Comparison of ENCODE assay signal across 22 cellular contexts in the genomic region with DNA sequence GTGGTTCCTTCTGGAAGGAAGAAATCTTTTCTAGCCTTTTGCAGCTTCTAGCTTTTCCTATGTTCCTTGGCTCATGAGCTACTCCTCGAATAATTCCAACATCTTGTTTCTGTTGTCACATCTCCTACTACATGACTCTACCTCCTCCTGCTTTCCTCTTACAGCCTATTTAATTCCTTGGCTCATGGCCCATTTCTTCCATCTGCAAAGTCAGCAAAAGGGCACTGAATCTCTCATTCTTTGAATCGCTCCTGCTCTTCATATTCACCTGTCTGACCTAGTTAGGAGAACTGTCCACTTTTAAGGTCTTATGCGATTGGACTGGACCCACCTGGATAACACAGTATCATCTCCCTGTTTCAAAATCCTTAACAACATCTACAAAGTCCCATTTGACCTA. TPM values are rescaled to one million over a fixed set of nuclear protein-coding genes. Genes with fewer than 3 reads are reported as not detected.
"Had no signal": no experiment of that assay in that cellular context is flagged by ENCODE, and none has a peak within 500 bp of the region (broad histone marks: within the 10 kb centered on the region; RNA-seq: fewer than 3 reads in every experiment).

No MANE protein-coding gene starts in this region.

- H3K4me1 ChIP-seq: foreskin keratinocyte, lower lobe of right lung had no signal

- DNase-seq: activated CD4-positive, alpha-beta T cell treated with anti-CD3 and anti-CD28 coated beads, Interleukin-2, amount 10 ng/mL, durations not matched to agents 7 days and 5 days; activated CD4-positive, CD25-positive, alpha-beta regulatory T cell treated with anti-CD3 and anti-CD28 coated beads, Interleukin-2, amount 50 U/mL, for 72 hours; activated CD8-positive, alpha-beta memory T cell treated with anti-CD3 and anti-CD28 coated beads, Interleukin-2, amount 10 ng/mL, durations not matched to agents 7 days and 5 days; activated CD8-positive, alpha-beta T cell treated with anti-CD3 and anti-CD28 coated beads for 36 hours; activated gamma-delta T cell; activated T-cell treated with anti-CD3 and anti-CD28 coated beads for 4 hours; aorta; brain microvascular endothelial cell; caudate nucleus; effector CD8-positive, alpha-beta T cell; erythroblast; foreskin keratinocyte; lower lobe of right lung; mesendoderm; naive B cell; occipital lobe; small intestine; stimulated activated CD4-positive, alpha-beta T cell treated with anti-CD3 and anti-CD28 coated beads, Interleukin-2, amount 100 ng/mL, for 24 hours; stomach; WERI-Rb-1 had no signal

- H3K36me3 ChIP-seq: brain microvascular endothelial cell, lower lobe of right lung, stomach, suprapubic skin, WERI-Rb-1 had no signal

- H3K9me3 ChIP-seq: lower lobe of right lung, suprapubic skin had no signal

- H3K27me3 ChIP-seq: brain microvascular endothelial cell, foreskin keratinocyte, stomach, suprapubic skin, tibial nerve had no signal

- H3K27ac ChIP-seq: brain microvascular endothelial cell, foreskin keratinocyte, lower lobe of right lung, stomach, suprapubic skin, tibial nerve, WERI-Rb-1 had no signal

- H3K4me3 ChIP-seq: lower lobe of right lung, stomach, suprapubic skin, tibial nerve had no signal

RNA-seq across cellular contexts. Expression of a gene that starts 15.8 kb away (rescaled TPM):
- total RNA-seq: activated CD4-positive, alpha-beta T cell treated with anti-CD3 and anti-CD28 coated beads, Interleukin-2, amount 10 ng/mL, durations not matched to agents 7 days and 5 days; activated CD8-positive, alpha-beta memory T cell treated with anti-CD3 and anti-CD28 coated beads, Interleukin-2, amount 10 ng/mL, durations not matched to agents 7 days and 5 days; activated CD8-positive, alpha-beta T cell treated with anti-CD3 and anti-CD28 coated beads for 36 hours had no signal
